Comparison of ENCODE assay signal across 1 cellular context in genomic region chr17:76360461-76360860, GRCh38.
A peak's percentile ranks its signal among the peaks of the same experiment; 100 is the strongest.
TF ChIP-seq lines count a peak whose summit lies in the region.

No MANE protein-coding gene starts in this region.

TF ChIP-seq in K562, 482 proteins besides CTCF, POLR2A, EP300 and RAD21:
- TF ChIP-seq NFRKB (IDR thresholded peaks at IDR 0.05; ENCODE audit: low read depth) (no peak), PHTF2 (CRISPR knock-in tag; IDR thresholded peaks at IDR 0.05) (no peak), ZC3H4 (CRISPR knock-in tag; IDR thresholded peaks at IDR 0.05; ENCODE audit: borderline replicate concordance) (no peak), C11orf30 (IDR thresholded peaks at IDR 0.05; ENCODE audit: low read depth) (peak; percentile 41; the same call in 1 of the 2 replicates), ZNF316 (IDR thresholded peaks at IDR 0.05) (peak; percentile 55)
